ENCODE assay signal across 7 cellular contexts in genomic region chr18:62982600-62983251, GRCh38.
DNase-seq lines count a peak whose midpoint lies in the region; ATAC-seq and TF ChIP-seq lines count a peak whose summit lies in the region.

No MANE protein-coding gene starts in this region.

- in situ Hi-C loops in KBM-7 (cut with MboI; ENCODE audit: low pct_unique_long_range_greater_than_20kb, low sequenced_read_pairs) = loop anchor here (25.0 kb wide), 2 partner anchors 370 to 795 kb away; partner anchors contain the start of genes PIGN and RELCH

- H3K4me3 ChIP-seq in GM12864 (ENCODE audit: low read depth, low read length) = no peak overlapping the region
- H3K4me3 ChIP-seq in retinal pigment epithelial cell (ENCODE audit: low read length) = no peak overlapping the region

- TF ChIP-seq CTCF in GM12864 (IDR thresholded peaks at IDR 0.05; ENCODE audit: low read depth, low read length, missing control alignments) (peak; percentile 81), retinal pigment epithelial cell (conservative IDR thresholded peaks at IDR 0.05; ENCODE audit: low read depth, low read length) (peak; percentile 85)

- intact Hi-C loops in left ventricle myocardium superior (cut with micrococcal nuclease) = loop anchor here (5.0 kb wide), 2 partner anchors 265 to 390 kb away; partner anchors contain the start of gene PHLPP1

- peak; percentile 83 for ATAC-seq in left ventricle myocardium superior
- no peak for ATAC-seq in HG03565 (IDR thresholded peaks at IDR 0.05; ENCODE audit: unreplicated experiment)

- DNase-seq in GM12864 (ENCODE audit: low read depth) = peak; percentile 22
- DNase-seq in KBM-7 = peak; percentile 68
- DNase-seq in SKM-1 treated with dmso at 0.1 percent for 144 hours (lab: John Stamatoyannopoulos, UW; ENCODE audit: unreplicated experiment) = peak; percentile 22
- peak; percentile 60 for DNase-seq in amniotic epithelial cell (ENCODE audit: low read depth)
- DNase-seq in left ventricle myocardium superior = peak; percentile 51
- DNase-seq in retinal pigment epithelial cell (ENCODE audit: low read depth) = no peak
